1 cellular context compared by ENCODE assay signal in genomic region chr10:21927601-21928000, GRCh38.
TF ChIP-seq lines count a peak whose summit lies in the region.

No MANE protein-coding gene starts in this region.

TF ChIP-seq in WTC11, 78 proteins besides CTCF, POLR2A, EP300 and RAD21 (continued from another document):
- TF ChIP-seq, protein P1, sequence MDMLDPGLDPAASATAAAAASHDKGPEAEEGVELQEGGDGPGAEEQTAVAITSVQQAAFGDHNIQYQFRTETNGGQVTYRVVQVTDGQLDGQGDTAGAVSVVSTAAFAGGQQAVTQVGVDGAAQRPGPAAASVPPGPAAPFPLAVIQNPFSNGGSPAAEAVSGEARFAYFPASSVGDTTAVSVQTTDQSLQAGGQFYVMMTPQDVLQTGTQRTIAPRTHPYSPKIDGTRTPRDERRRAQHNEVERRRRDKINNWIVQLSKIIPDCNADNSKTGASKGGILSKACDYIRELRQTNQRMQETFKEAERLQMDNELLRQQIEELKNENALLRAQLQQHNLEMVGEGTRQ (CRISPR knock-in tag; IDR thresholded peaks at IDR 0.05) = no peak
- TF ChIP-seq FOXP4 (CRISPR knock-in tag; IDR thresholded peaks at IDR 0.05) = no peak
- no peak for TF ChIP-seq EMX1 (CRISPR knock-in tag; IDR thresholded peaks at IDR 0.05)
- no peak for TF ChIP-seq ETV6 (CRISPR knock-in tag; IDR thresholded peaks at IDR 0.05)
